Comparison of ENCODE assay signal across 23 cellular contexts in the genomic region with DNA sequence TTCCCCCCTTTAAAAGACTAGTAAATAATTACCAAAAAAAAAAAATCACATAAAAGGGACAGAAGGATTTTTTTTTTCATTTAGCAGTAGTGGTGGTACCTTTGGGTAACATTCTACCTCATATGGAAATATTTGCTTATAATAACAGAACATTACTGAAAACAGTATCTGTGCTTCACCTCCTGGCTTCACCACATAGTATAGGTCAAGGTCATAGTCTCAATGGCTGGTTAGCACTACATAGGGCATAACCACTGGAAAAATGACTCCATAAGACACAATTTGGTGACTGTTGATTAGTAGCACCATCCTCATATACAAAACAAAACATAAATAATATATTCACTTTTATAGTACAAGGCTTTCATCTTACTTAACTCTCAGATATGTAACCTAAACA.
"Had no signal": no experiment of that assay in that cellular context is flagged by ENCODE, and none has a peak within 500 bp of the region (broad histone marks: within the 10 kb centered on the region; RNA-seq: fewer than 3 reads in every experiment).

No MANE protein-coding gene starts in this region.

- H3K27me3 Mint-ChIP-seq: naive thymus-derived CD4-positive, alpha-beta T cell; natural killer cell treated with Interleukin-12 subunit alpha and Interleukin-12 subunit beta and Interleukin-15 and Interleukin-18, amount 100 ng/mL, for 72 hours; type B pancreatic cell had no signal

- H3K36me3 Mint-ChIP-seq: natural killer cell treated with Interleukin-12 subunit alpha and Interleukin-12 subunit beta and Interleukin-15 and Interleukin-18, amount 100 ng/mL, for 72 hours had no signal

- H3K27me3 ChIP-seq: heart right ventricle, hepatocyte, ovary, right atrium auricular region, tibial nerve, uterus had no signal

- H3K27ac ChIP-seq: heart right ventricle, hepatocyte, left ventricle myocardium inferior, ovary, right atrium auricular region, skin epidermis, tibial nerve, uterus had no signal

- H3K9me3 Mint-ChIP-seq: natural killer cell treated with Interleukin-12 subunit alpha and Interleukin-12 subunit beta and Interleukin-15 and Interleukin-18, amount 100 ng/mL, for 72 hours had no signal

- H3K4me1 ChIP-seq: heart right ventricle, tibial nerve, uterus had no signal

- H3K4me3 Mint-ChIP-seq: naive thymus-derived CD4-positive, alpha-beta T cell; natural killer cell treated with Interleukin-12 subunit alpha and Interleukin-12 subunit beta and Interleukin-15 and Interleukin-18, amount 100 ng/mL, for 72 hours; type B pancreatic cell had no signal

- H3K27ac Mint-ChIP-seq: natural killer cell treated with Interleukin-12 subunit alpha and Interleukin-12 subunit beta and Interleukin-15 and Interleukin-18, amount 100 ng/mL, for 72 hours; progenitor cell of endocrine pancreas; type B pancreatic cell had no signal

- ATAC-seq: heart right ventricle; mucosa of descending colon; naive thymus-derived CD4-positive, alpha-beta T cell; natural killer cell treated with Interleukin-12 subunit alpha and Interleukin-12 subunit beta and Interleukin-15 and Interleukin-18, amount 100 ng/mL, for 72 hours; sciatic nerve had no signal

- H3K9me3 ChIP-seq: mucosa of descending colon, ovary, uterus had no signal

- DNase-seq: heart right ventricle; islet precursor cell; left ventricle myocardium inferior; midbrain; mucosa of descending colon; naive thymus-derived CD4-positive, alpha-beta T cell; ovary; stimulated activated CD4-positive, alpha-beta T cell treated with anti-CD3 and anti-CD28 coated beads, Interleukin-12 subunit alpha, Interleukin-12 subunit beta, amount 100 ng/mL, for 4 hours; stimulated activated CD4-positive, alpha-beta T cell treated with anti-CD3 and anti-CD28 coated beads, Interleukin-15, amount 100 ng/mL, for 24 hours; stimulated activated CD4-positive, alpha-beta T cell treated with anti-CD3 and anti-CD28 coated beads, Interleukin-2, amount 100 ng/mL, for 24 hours; stimulated activated CD4-positive, alpha-beta T cell treated with anti-CD3 and anti-CD28 coated beads, Interleukin-4, amount 100 ng/mL, for 1 hour; stimulated activated naive CD4-positive, alpha-beta T cell treated with Interleukin-2 at 50 U/mL for 16 hours; substantia nigra; uterus had no signal

- H3K36me3 ChIP-seq: ovary, right atrium auricular region, uterus had no signal

- H3K4me3 ChIP-seq: heart right ventricle, hepatocyte, left ventricle myocardium inferior, lung, mucosa of descending colon, ovary, right atrium auricular region, skin epidermis, tibial nerve, uterus had no signal
